In genomic region chr1:154371436-154371835, GRCh38 we compare ENCODE assay signal across 26 cellular contexts. TPM values are rescaled to one million over a fixed set of nuclear protein-coding genes. Genes with fewer than 3 reads are reported as not detected.
DNase-seq lines count a peak whose midpoint lies in the region; ATAC-seq, FAIRE-seq and TF ChIP-seq lines count a peak whose summit lies in the region.
"Had no signal": no experiment of that assay in that cellular context is flagged by ENCODE, and none has a peak within 500 bp of the region (broad histone marks: within the 10 kb centered on the region; RNA-seq: fewer than 3 reads in every experiment).

No MANE protein-coding gene starts in this region.

- intact Hi-C loops in Calu3 (cut with micrococcal nuclease; ENCODE audit: unreplicated experiment) (no loop called here), transverse colon (cut with DNase I; ENCODE audit: low total_unique reads) (no loop called here), kidney (cut with DNase I) (no loop called here), sigmoid colon (cut with DNase I) (no loop called here)

- H3K4me3 ChIP-seq in RWPE2 (ENCODE audit: severe bottlenecking) (no peak overlapping the region), transverse colon (no peak overlapping the region), kidney (ENCODE audit: low read length in 2 of 2) (no peak overlapping the region), sigmoid colon (no peak overlapping the region)
- H3K4me3 ChIP-seq: GM23338, MG63 had no signal

- FAIRE-seq in kidney (lab: Jason Lieb, UNC), result no peak
- FAIRE-seq: GM18507 had no signal

- no peaks in the 10 kb centered on the region for H3K36me3 Mint-ChIP-seq in Calu3 (ENCODE audit: insufficient read depth, unreplicated experiment)
- H3K36me3 Mint-ChIP-seq in stimulated activated effector memory CD8-positive, alpha-beta T cell treated with anti-CD3 and anti-CD28 coated beads, Interleukin-12 subunit alpha, Interleukin-12 subunit beta, amount 100 ng/mL, for 72 hours, result no peaks in the 10 kb centered on the region
- H3K36me3 Mint-ChIP-seq: CD8-positive, alpha-beta T cell had no signal

- no peak overlapping the region for H3K9ac ChIP-seq in kidney (ENCODE audit: low read length in 2 of 2)

- H3K4me1 Mint-ChIP-seq in Calu3 (ENCODE audit: low read depth, unreplicated experiment), result peaks cover 14% of the 10 kb centered on the region
- H3K4me1 Mint-ChIP-seq in stimulated activated effector memory CD8-positive, alpha-beta T cell treated with anti-CD3 and anti-CD28 coated beads, Interleukin-12 subunit alpha, Interleukin-12 subunit beta, amount 100 ng/mL, for 72 hours, result peaks cover 8% of the 10 kb centered on the region
- H3K4me1 Mint-ChIP-seq: B cell, GM23338, H9 had no signal

- BruUV-seq in Calu3 (replicated peaks; lab: Mats Ljungman, UMichigan), result no TSS peak

- no peaks in the 10 kb centered on the region for H3K27me3 Mint-ChIP-seq in Calu3 (ENCODE audit: unreplicated experiment)
- H3K27me3 Mint-ChIP-seq: B cell had no signal

- no peak overlapping the region for H3K27ac Mint-ChIP-seq in Calu3 (ENCODE audit: unreplicated experiment)
- H3K27ac Mint-ChIP-seq in stimulated activated effector memory CD8-positive, alpha-beta T cell treated with anti-CD3 and anti-CD28 coated beads, Interleukin-12 subunit alpha, Interleukin-12 subunit beta, amount 100 ng/mL, for 72 hours, result no peak overlapping the region
- H3K27ac Mint-ChIP-seq: B cell; CD8-positive, alpha-beta T cell; GM23338; H9 had no signal

- TF ChIP-seq POLR2A in erythroblast (IDR thresholded peaks at IDR 0.05; ENCODE audit: low read length) (no peak), transverse colon (IDR thresholded peaks at IDR 0.05) (no peak), sigmoid colon (IDR thresholded peaks at IDR 0.05) (no peak)

- ATAC-seq in RWPE2 (ENCODE audit: low read depth), result no peak
- no peak for ATAC-seq in stimulated activated effector memory CD8-positive, alpha-beta T cell treated with anti-CD3 and anti-CD28 coated beads, Interleukin-12 subunit alpha, Interleukin-12 subunit beta, amount 100 ng/mL, for 72 hours
- ATAC-seq: CD8-positive, alpha-beta T cell; GM23338; Panc1 had no signal

- H3K9me3 Mint-ChIP-seq in Calu3 (ENCODE audit: low read depth, unreplicated experiment), result no peaks in the 10 kb centered on the region
- H3K9me3 Mint-ChIP-seq in stimulated activated effector memory CD8-positive, alpha-beta T cell treated with anti-CD3 and anti-CD28 coated beads, Interleukin-12 subunit alpha, Interleukin-12 subunit beta, amount 100 ng/mL, for 72 hours, result no peaks in the 10 kb centered on the region
- H3K9me3 Mint-ChIP-seq: CD8-positive, alpha-beta T cell; GM23338; H9 had no signal

- no peak overlapping the region for H3K4me3 Mint-ChIP-seq in Calu3 (ENCODE audit: low read depth, unreplicated experiment)
- H3K4me3 Mint-ChIP-seq in stimulated activated effector memory CD8-positive, alpha-beta T cell treated with anti-CD3 and anti-CD28 coated beads, Interleukin-12 subunit alpha, Interleukin-12 subunit beta, amount 100 ng/mL, for 72 hours, result no peak overlapping the region
- H3K4me3 Mint-ChIP-seq: B cell; CD8-positive, alpha-beta T cell; GM23338; H9 had no signal

- peak; percentile 21 for DNase-seq in Calu3
- peak; percentile 3 for DNase-seq in RWPE2 (ENCODE audit: low spot score)
- peak; percentile 49 to 71 for DNase-seq in erythroblast (lab: John Stamatoyannopoulos, UW)
- peak; percentile 67 for DNase-seq in transverse colon
- no peak for DNase-seq in stimulated activated effector memory CD8-positive, alpha-beta T cell treated with anti-CD3 and anti-CD28 coated beads, Interleukin-12 subunit alpha, Interleukin-12 subunit beta, amount 100 ng/mL, for 72 hours (ENCODE audit: low spot score in 2 of 2)
- DNase-seq in kidney, result no peak
- DNase-seq in sigmoid colon, result no peak
- DNase-seq: CD8-positive, alpha-beta T cell; H9; KBM-7; MG63; NCI-H1105 treated with DMSO at 0.1 percent for 48 hours; NCI-H146; NCI-H2029; NCI-H446; NCI-H526; NCI-H82; NK-92 treated with Interleukin-12 subunit alpha and Interleukin-12 subunit beta, amount 100 ng/mL, for 24 hours; SHP77 treated with DMSO at 0.1 percent for 48 hours had no signal

- no peaks in the 10 kb centered on the region for H3K4me1 ChIP-seq in RWPE2 (ENCODE audit: insufficient read depth, poor library complexity, severe bottlenecking)
- peaks cover 0 to 7% (median 0%) of the 10 kb centered on the region in 4 donors for H3K4me1 ChIP-seq in transverse colon
- H3K4me1 ChIP-seq in kidney (ENCODE audit: control insufficient read depth in 1 of 2, insufficient read depth in 1 of 2, low read depth in 1 of 2, low read length in 2 of 2), result no peaks in the 10 kb centered on the region
- no peaks in the 10 kb centered on the region for H3K4me1 ChIP-seq in sigmoid colon

- H3K36me3 ChIP-seq in RWPE2 (ENCODE audit: low read depth) (no peaks in the 10 kb centered on the region), transverse colon (no peaks in the 10 kb centered on the region), kidney (ENCODE audit: control insufficient read depth in 1 of 2, insufficient read depth in 2 of 2, low read length in 2 of 2) (no peaks in the 10 kb centered on the region), sigmoid colon (no peaks in the 10 kb centered on the region)
- H3K36me3 ChIP-seq: MG63 had no signal

- TF ChIP-seq CTCF in Calu3 (IDR thresholded peaks at IDR 0.05; ENCODE audit: unreplicated experiment) (no peak), RWPE2 (IDR thresholded peaks at IDR 0.05; ENCODE audit: poor library complexity, severe bottlenecking) (no peak), transverse colon (IDR thresholded peaks at IDR 0.05) (no peak), kidney (IDR thresholded peaks at IDR 0.05; ENCODE audit: borderline replicate concordance, extremely low read depth, insufficient read depth) (no peak), sigmoid colon (IDR thresholded peaks at IDR 0.05) (no peak)

- H3K27ac ChIP-seq in RWPE2 (ENCODE audit: poor library complexity, severe bottlenecking), result no peak overlapping the region
- peak overlapping the region in 3 of 4 donors; percentile 16 to 43 (median 31) for H3K27ac ChIP-seq in transverse colon
- no peak overlapping the region for H3K27ac ChIP-seq in kidney (ENCODE audit: low read depth in 2 of 2, low read length in 2 of 2)
- H3K27ac ChIP-seq in sigmoid colon, result no peak overlapping the region
- H3K27ac ChIP-seq: C4-2B, RWPE1 had no signal

- H3K9me3 ChIP-seq in RWPE2 (ENCODE audit: severe bottlenecking) (no peaks in the 10 kb centered on the region), transverse colon (no peaks in the 10 kb centered on the region), kidney (ENCODE audit: control insufficient read depth in 1 of 2, low read length in 2 of 2) (no peaks in the 10 kb centered on the region), sigmoid colon (no peaks in the 10 kb centered on the region)
- H3K9me3 ChIP-seq: MG63 had no signal

- TF ChIP-seq EP300 in transverse colon (IDR thresholded peaks at IDR 0.05; ENCODE audit: low read depth), result no peak
- TF ChIP-seq EP300 in sigmoid colon (IDR thresholded peaks at IDR 0.05), result no peak

- H3K27me3 ChIP-seq in RWPE2 (ENCODE audit: insufficient read depth, poor library complexity, severe bottlenecking) (no peaks in the 10 kb centered on the region), transverse colon (no peaks in the 10 kb centered on the region), sigmoid colon (no peaks in the 10 kb centered on the region)
- H3K27me3 ChIP-seq: MG63 had no signal

- in situ Hi-C loops in transverse colon (cut with MboI; ENCODE audit: low pct_ligation_motif_present in 1 of 4, low pct_unique_long_range_greater_than_20kb in 1 of 4, low sequenced_read_pairs in 3 of 4), result no loop called here

- CTCF ChIA-PET in Calu3 (lab: Charles Lee), result interaction anchor here (0.6 to 1.0 kb wide), 3 partner anchors 13 to 38 kb away, joined by 3 to 5 read pairs (median 5); no protein-coding TSS in a partner anchor

- 58 to 63% methylated on average over 4 to 6 of the region's 6 CpGs for WGBS in transverse colon (ENCODE audit: low coverage in 1 of 2), 2 donors
- 25 to 72% methylated on average over 6 of the region's 6 CpGs for WGBS in sigmoid colon, 2 donors

RNA-seq across cellular contexts. Expression of gene IL6R, which starts 33.7 kb away (rescaled TPM):
- 5.0 and 8.3 TPM in 2 replicates for total RNA-seq in Calu3 (2022)
- 100 to 1,000 TPM in 1 of 4 donors, 10 to 100 TPM in 3; 10.7 to 107 (median 77.3) TPM for total RNA-seq in transverse colon
- total RNA-seq in kidney, result 33.0 TPM
- polyA plus RNA-seq in kidney (ENCODE audit: insufficient read depth, low read depth, low replicate concordance), result 6.2 TPM
- total RNA-seq in sigmoid colon, result 10 to 100 TPM; 22.9 to 40.2 (median 36.6) TPM
- polyA plus RNA-seq in sigmoid colon, result 10 to 100 TPM in 1 of 3 donors, 1 to 10 TPM in 2; 3.0 to 18.4 (median 7.6) TPM

RNA-seq across cellular contexts. Expression of gene ATP8B2, which starts 46.1 kb away (rescaled TPM):
- total RNA-seq in Calu3 (2022), result 9.1 and 9.9 TPM in 2 replicates
- total RNA-seq in transverse colon, result 10 to 100 TPM in 3 of 4 donors, 1 to 10 TPM in 1; 6.0 to 78.6 (median 24.9) TPM
- total RNA-seq in kidney, result 40.9 TPM
- polyA plus RNA-seq in kidney (ENCODE audit: insufficient read depth, low read depth, low replicate concordance), result 6.2 TPM
- total RNA-seq in sigmoid colon, result 10 to 100 TPM; 53.1 to 64.3 (median 56.6) TPM
- 10 to 100 TPM in 1 of 3 donors, 1 to 10 TPM in 1, under 1 TPM in 1; 0.92 to 17.7 (median 7.2) TPM for polyA plus RNA-seq in sigmoid colon

RNA-seq across cellular contexts. Expression of gene AQP10, which starts 50.5 kb away (rescaled TPM):
- total RNA-seq in Calu3 (2022) (not detected in 2 replicates), transverse colon (not detected), kidney (not detected), sigmoid colon (not detected)
- polyA plus RNA-seq in kidney (ENCODE audit: insufficient read depth, low read depth, low replicate concordance) (not detected), sigmoid colon (not detected)
- total RNA-seq: B cell; CD8-positive, alpha-beta T cell; GM23338; H9; HT-29 had no signal
- polyA plus RNA-seq: GM23338 had no signal

Comparison
In these comparisons a context has a peak if more than half of its experiments do, and no peak if none do; other contexts are left out.
1. DNase-seq: peak in Calu3 (single experiment), RWPE2 (single experiment), erythroblast (2 of 2) and transverse colon (single experiment); none in stimulated activated effector memory CD8-positive, alpha-beta T cell treated with anti-CD3 and anti-CD28 coated beads, Interleukin-12 subunit alpha, Interleukin-12 subunit beta, amount 100 ng/mL, for 72 hours (0 of 2), kidney (single experiment) and sigmoid colon (single experiment).
2. H3K27ac ChIP-seq: peak in transverse colon (3 of 4); none in RWPE2 (single experiment), kidney (0 of 2) and sigmoid colon (0 of 4).